ENCODE assay signal across 8 cellular contexts in the genomic region with DNA sequence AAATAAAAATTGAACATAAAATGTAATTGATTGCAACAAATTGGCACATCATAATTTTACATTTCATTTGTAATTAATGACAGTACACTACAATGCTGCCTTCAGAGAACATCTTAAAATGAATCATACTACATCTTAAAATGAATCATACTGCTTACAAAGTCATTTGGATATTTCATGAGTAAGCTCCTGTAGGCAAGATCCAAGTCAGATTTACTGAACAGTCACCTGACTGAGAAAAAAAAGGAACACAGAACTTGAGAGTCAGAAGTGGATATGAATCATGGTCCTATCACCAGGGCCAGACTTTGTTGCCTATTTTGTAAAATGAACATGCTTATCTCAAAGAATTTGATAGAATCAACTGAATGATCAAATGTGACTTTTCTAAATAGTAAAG. TPM values are rescaled to one million over a fixed set of nuclear protein-coding genes. Genes with fewer than 3 reads are reported as not detected.
DNase-seq lines count a peak whose midpoint lies in the region; ATAC-seq, FAIRE-seq and TF ChIP-seq lines count a peak whose summit lies in the region.

No MANE protein-coding gene starts in this region.

- H3K36me3 Mint-ChIP-seq in natural killer cell treated with Interleukin-12 subunit alpha and Interleukin-12 subunit beta and Interleukin-15 and Interleukin-18, amount 100 ng/mL, for 72 hours: peaks cover 17% of the 10 kb centered on the region
- peaks cover 18% of the 10 kb centered on the region for H3K36me3 Mint-ChIP-seq in natural killer cell
- H3K36me3 Mint-ChIP-seq in WTC11: peaks cover 18% of the 10 kb centered on the region

- TF ChIP-seq CTCF in natural killer cell (IDR thresholded peaks at IDR 0.05): no peak
- no peak for TF ChIP-seq CTCF in K562 (IDR thresholded peaks at IDR 0.05 in 2 of 3, conservative IDR thresholded peaks at IDR 0.05 in 1 of 3; ENCODE audit: insufficient read depth in 2 of 3, low read depth in 1 of 3, low read length in 3 of 3)
- TF ChIP-seq CTCF in WTC11 (IDR thresholded peaks at IDR 0.05): no peak

- peaks cover 20% of the 10 kb centered on the region for H3K36me3 ChIP-seq in K562 (ENCODE audit: control insufficient read depth, insufficient read depth, low read length)
- no peaks in the 10 kb centered on the region for H3K36me3 ChIP-seq in H7 (replicated peaks; ENCODE audit: control insufficient read depth, insufficient read depth, low read length)

- no peak overlapping the region for H3K4me2 ChIP-seq in K562 (ENCODE audit: insufficient read depth, low read length)

- no peaks in the 10 kb centered on the region for H3K79me2 ChIP-seq in K562 (ENCODE audit: control insufficient read depth, insufficient read depth, low read length)

- CTCF ChIA-PET in K562 (lab: Yijun Ruan, JAX; ENCODE audit: low intra/inter-chr PET ratio): no interaction called here
- CTCF ChIA-PET in WTC11 (lab: Charles Lee): interaction anchor here (0.7 kb wide), 1 partner anchor 18 kb away, joined by 4 read pairs; no protein-coding TSS in a partner anchor

- no peak overlapping the region for H3K4me3 ChIP-seq in K562
- H3K4me3 ChIP-seq in H7 (ENCODE audit: insufficient read depth, low read depth, low read length): no peak overlapping the region

- H4K20me1 ChIP-seq in K562 (replicated peaks; ENCODE audit: control insufficient read depth, insufficient read depth, low read length): no peaks in the 10 kb centered on the region

- no peak for TF ChIP-seq EP300 in K562 (IDR thresholded peaks at IDR 0.05; ENCODE audit: low read length)

- H2AFZ ChIP-seq in K562 (ENCODE audit: low read depth, low read length): no peak overlapping the region

- no peaks in the 10 kb centered on the region for H3K27me3 ChIP-seq in K562 (ENCODE audit: control insufficient read depth in 2 of 2, insufficient read depth in 2 of 2, low read length in 2 of 2)
- no peaks in the 10 kb centered on the region for H3K27me3 ChIP-seq in H7 (ENCODE audit: control insufficient read depth, insufficient read depth, low read length)

- BruUV-seq in K562 (replicated peaks; lab: Mats Ljungman, UMichigan): no TSS peak

- no peaks in the 10 kb centered on the region for H3K9me1 ChIP-seq in K562 (ENCODE audit: control insufficient read depth, insufficient read depth, low read length)

- H3K4me1 Mint-ChIP-seq in natural killer cell treated with Interleukin-12 subunit alpha and Interleukin-12 subunit beta and Interleukin-15 and Interleukin-18, amount 100 ng/mL, for 72 hours (ENCODE audit: low read depth in 2 of 2): peaks cover 13 to 16% of the 10 kb centered on the region in 2 donors
- H3K4me1 Mint-ChIP-seq in natural killer cell: peaks cover 0 to 4% of the 10 kb centered on the region in 2 donors
- H3K4me1 Mint-ChIP-seq in WTC11: no peaks in the 10 kb centered on the region

- POLR2A ChIA-PET in K562 (lab: Yijun Ruan, JAX): no interaction called here
- POLR2A ChIA-PET in WTC11 (lab: Charles Lee): no interaction called here

- no peaks in the 10 kb centered on the region for H3K27me3 Mint-ChIP-seq in natural killer cell treated with Interleukin-12 subunit alpha and Interleukin-12 subunit beta and Interleukin-15 and Interleukin-18, amount 100 ng/mL, for 72 hours
- H3K27me3 Mint-ChIP-seq in natural killer cell (ENCODE audit: low read depth in 2 of 2): no peaks in the 10 kb centered on the region
- H3K27me3 Mint-ChIP-seq in WTC11 (ENCODE audit: low read depth): no peaks in the 10 kb centered on the region

- in situ Hi-C loops in K562 (cut with MboI): no loop called here

- intact Hi-C loops in natural killer cell (cut with micrococcal nuclease): no loop called here
- intact Hi-C loops in K562 (cut with micrococcal nuclease): no loop called here
- intact Hi-C loops in sciatic nerve (cut with DNase I): no loop called here

- no peaks in the 10 kb centered on the region for H3K9me3 ChIP-seq in K562 (replicated peaks; ENCODE audit: control insufficient read depth, insufficient read depth, low read depth, low read length)

- peak overlapping the region; percentile 49 for H3K4me3 Mint-ChIP-seq in natural killer cell treated with Interleukin-12 subunit alpha and Interleukin-12 subunit beta and Interleukin-15 and Interleukin-18, amount 100 ng/mL, for 72 hours
- no peak overlapping the region for H3K4me3 Mint-ChIP-seq in natural killer cell
- H3K4me3 Mint-ChIP-seq in WTC11: no peak overlapping the region

- peak overlapping the region; percentile 63 to 88 for H3K27ac Mint-ChIP-seq in natural killer cell treated with Interleukin-12 subunit alpha and Interleukin-12 subunit beta and Interleukin-15 and Interleukin-18, amount 100 ng/mL, for 72 hours
- peak overlapping the region in 1 of 2 donors; percentile 21 for H3K27ac Mint-ChIP-seq in natural killer cell
- H3K27ac Mint-ChIP-seq in WTC11: no peak overlapping the region

- no peaks in the 10 kb centered on the region for H3K9me3 Mint-ChIP-seq in natural killer cell treated with Interleukin-12 subunit alpha and Interleukin-12 subunit beta and Interleukin-15 and Interleukin-18, amount 100 ng/mL, for 72 hours
- no peaks in the 10 kb centered on the region for H3K9me3 Mint-ChIP-seq in natural killer cell
- peaks cover 7% of the 10 kb centered on the region; the same call in 1 of the 2 replicates for H3K9me3 Mint-ChIP-seq in WTC11

- no peak for TF ChIP-seq RAD21 in K562 (CRISPR knock-in tag; conservative IDR thresholded peaks at IDR 0.05 in 1 of 2, IDR thresholded peaks at IDR 0.05 in 1 of 2)

- ATAC-seq in natural killer cell treated with Interleukin-12 subunit alpha and Interleukin-12 subunit beta and Interleukin-15 and Interleukin-18, amount 100 ng/mL, for 72 hours: peak; percentile 89 to 94
- ATAC-seq in natural killer cell (no peak), HG03520 (IDR thresholded peaks at IDR 0.05; ENCODE audit: unreplicated experiment) (peak; percentile 76), K562 (no peak), sciatic nerve (peak; percentile 74), WTC11 (no peak)

- no peaks in the 10 kb centered on the region for H3K4me1 ChIP-seq in K562 (replicated peaks in 1 of 2; ENCODE audit: control insufficient read depth in 2 of 2, insufficient read depth in 2 of 2, low read length in 2 of 2)

- no peak for DNase-seq in natural killer cell treated with Interleukin-12 subunit alpha and Interleukin-12 subunit beta and Interleukin-15 and Interleukin-18, amount 100 ng/mL, for 72 hours (ENCODE audit: low spot score)
- no peak for DNase-seq in natural killer cell
- DNase-seq in K562 (ENCODE audit: extremely low read depth in 1 of 4, low spot score in 3 of 4): peak in 3 of 4 experiments; percentile 10 to 11 (median 11)
- no peak for DNase-seq in sciatic nerve (ENCODE audit: low spot score)
- no peak for DNase-seq in H7
- DNase-seq in WTC11 (ENCODE audit: low spot score): no peak
- DNase-seq in activated effector memory CD4-positive, alpha-beta T cell treated with Interleukin-2 at 50 U/mL for 16 hours: no peak

- H3K27ac ChIP-seq in K562 (ENCODE audit: extremely low read depth, low read depth, low read length): no peak overlapping the region

- no peak overlapping the region for H3K9ac ChIP-seq in K562 (ENCODE audit: insufficient read depth in 1 of 2, low read depth in 2 of 2, low read length in 2 of 2)

- TF ChIP-seq POLR2A in K562 (conservative IDR thresholded peaks at IDR 0.05): no peak

- no peak for FAIRE-seq in K562 (lab: Jason Lieb, UNC)

RNA-seq across cellular contexts. Expression of a gene that starts 32.7 kb away (rescaled TPM):
- not detected for total RNA-seq in natural killer cell treated with Interleukin-12 subunit alpha and Interleukin-12 subunit beta and Interleukin-15 and Interleukin-18, amount 100 ng/mL, for 72 hours
- total RNA-seq in natural killer cell: 1 to 10 TPM in 2 of 3 donors, under 1 TPM in 1; 0.56 to 1.3 (median 1.1) TPM
- total RNA-seq in K562 (2011; cell fraction: chromatin; rRNA removed; ENCODE audit: low replicate concordance): not detected in 2 replicates
- total RNA-seq in K562 (2011; cell fraction: nucleolus; rRNA removed): not detected in 2 replicates
- not detected in 2 replicates for total RNA-seq in K562 (2011; cell fraction: nucleoplasm; rRNA removed)
- not detected in 2 replicates for total RNA-seq in K562 (2014; rRNA removed)
- not detected in 2 replicates for total RNA-seq in K562 (2014; rRNA removed; fragmentation: Illumina TruSeq; extraction: Trizol)
- not detected in 2 replicates for total RNA-seq in K562 (2015; rRNA removed; fragmentation: Illumina TruSeq; extraction: Trizol)
- 0.22 and 0.25 TPM in 2 replicates for total RNA-seq in K562 (2021)
- polyA plus RNA-seq in K562 (2011; rRNA removed): not detected in 2 replicates
- not detected in 2 replicates for polyA plus RNA-seq in K562 (2011; cell fraction: cytosol; rRNA removed)
- polyA plus RNA-seq in K562 (2011; cell fraction: nucleus; rRNA removed): not detected in 2 replicates
- not detected in 2 replicates for polyA plus RNA-seq in K562 (2012)
- not detected in 2 replicates for polyA plus RNA-seq in K562 (2014; fragmentation: Illumina TruSeq; extraction: Trizol)
- not detected for polyA plus RNA-seq in K562 (2014; fragmentation: Nextera tagmentation; extraction: Ambion mirVana)
- polyA plus RNA-seq in K562 (2014; rRNA removed): 0.11 TPM in 1 of 2 replicates, not detected in the other
- not detected in 2 replicates for polyA minus RNA-seq in K562 (2011; rRNA and poly(A)+ RNA removed)
- polyA minus RNA-seq in K562 (2011; cell fraction: cytosol; rRNA and poly(A)+ RNA removed): not detected in 2 replicates
- not detected in 2 replicates for polyA minus RNA-seq in K562 (2011; cell fraction: nucleus; rRNA and poly(A)+ RNA removed)
- total RNA-seq in sciatic nerve: 172 TPM
- 1.4 and 2.3 TPM in 2 replicates for total RNA-seq in H7 (2014; rRNA removed; shearing (Covaris generic))
- total RNA-seq in WTC11 (2021): 2.7 to 4.0 TPM (median 3.6 TPM) in 3 replicates

RNA-seq across cellular contexts. Expression of a gene that starts 59.7 kb away (rescaled TPM):
- 10 to 100 TPM; 47.8 to 53.9 TPM for total RNA-seq in natural killer cell treated with Interleukin-12 subunit alpha and Interleukin-12 subunit beta and Interleukin-15 and Interleukin-18, amount 100 ng/mL, for 72 hours
- total RNA-seq in natural killer cell (10 to 100 TPM; 42.9 to 63.6 (median 49.8) TPM), K562 (2014; rRNA removed) (5.4 and 6.9 TPM in 2 replicates), K562 (2014; rRNA removed; fragmentation: Illumina TruSeq; extraction: Trizol) (12.4 and 14.4 TPM in 2 replicates), K562 (2015; rRNA removed; fragmentation: Illumina TruSeq; extraction: Trizol) (12.8 and 14.7 TPM in 2 replicates), K562 (2021) (20.0 and 20.8 TPM in 2 replicates), sciatic nerve (80.5 TPM), WTC11 (2021) (32.9 to 36.5 TPM (median 34.4 TPM) in 3 replicates)
- 26.6 and 45.7 TPM in 2 replicates for total RNA-seq in K562 (2011; cell fraction: chromatin; rRNA removed; ENCODE audit: low replicate concordance)
- total RNA-seq in K562 (2011; cell fraction: nucleolus; rRNA removed): 4.7 and 4.9 TPM in 2 replicates
- 9.9 and 12.4 TPM in 2 replicates for total RNA-seq in K562 (2011; cell fraction: nucleoplasm; rRNA removed)
- polyA plus RNA-seq in K562 (2011; rRNA removed) (10.9 and 11.9 TPM in 2 replicates), K562 (2014; fragmentation: Illumina TruSeq; extraction: Trizol) (5.1 and 9.7 TPM in 2 replicates), K562 (2014; fragmentation: Nextera tagmentation; extraction: Ambion mirVana) (10 to 100 TPM in 1 of 2 experiments, 1 to 10 TPM in 1; 7.4 to 14.6 TPM), K562 (2014; rRNA removed) (4.0 and 5.0 TPM in 2 replicates)
- polyA plus RNA-seq in K562 (2011; cell fraction: cytosol; rRNA removed): 3.4 and 4.4 TPM in 2 replicates
- polyA plus RNA-seq in K562 (2011; cell fraction: nucleus; rRNA removed): 11.3 and 12.1 TPM in 2 replicates
- 6.6 and 7.2 TPM in 2 replicates for polyA plus RNA-seq in K562 (2012)
- 46.6 and 57.6 TPM in 2 replicates for polyA minus RNA-seq in K562 (2011; rRNA and poly(A)+ RNA removed)
- 13.1 and 19.3 TPM in 2 replicates for polyA minus RNA-seq in K562 (2011; cell fraction: cytosol; rRNA and poly(A)+ RNA removed)
- polyA minus RNA-seq in K562 (2011; cell fraction: nucleus; rRNA and poly(A)+ RNA removed): 7.3 and 44.1 TPM in 2 replicates
- total RNA-seq in H7 (2014; rRNA removed; shearing (Covaris generic)): 12.1 and 23.3 TPM in 2 replicates

Comparison
In these comparisons a context has a peak if more than half of its experiments do, and no peak if none do; other contexts are left out.
1. ATAC-seq: peak in natural killer cell treated with Interleukin-12 subunit alpha and Interleukin-12 subunit beta and Interleukin-15 and Interleukin-18, amount 100 ng/mL, for 72 hours (2 of 2), HG03520 (single experiment) and sciatic nerve (single experiment); none in natural killer cell (0 of 3), K562 (single experiment) and WTC11 (single experiment).
2. DNase-seq: peak in K562 (3 of 4); none in natural killer cell treated with Interleukin-12 subunit alpha and Interleukin-12 subunit beta and Interleukin-15 and Interleukin-18, amount 100 ng/mL, for 72 hours (single experiment), natural killer cell (single experiment), sciatic nerve (single experiment), H7 (single experiment), WTC11 (single experiment) and activated effector memory CD4-positive, alpha-beta T cell treated with Interleukin-2 at 50 U/mL for 16 hours (single experiment).
3. RNA of a gene that starts 32.7 kb away (total RNA-seq): 172 TPM in sciatic nerve (single experiment); 2.7 to 4.0 TPM in WTC11, 1.4 to 2.3 TPM in H7, 0.56 to 1.3 TPM in natural killer cell, not detected in natural killer cell treated with Interleukin-12 subunit alpha and Interleukin-12 subunit beta and Interleukin-15 and Interleukin-18, amount 100 ng/mL, for 72 hours and 0.22 to 0.25 TPM in K562; every median in the first group is over 10 times any median in the second.